ENCODE assay signal across 13 cellular contexts in genomic region chr2:28413896-28414290, GRCh38. TPM values are rescaled to one million over a fixed set of nuclear protein-coding genes. Genes with fewer than 3 reads are reported as not detected.
A peak's percentile ranks its signal among the peaks of the same experiment; 100 is the strongest.
DNase-seq lines count a peak whose midpoint lies in the region; ATAC-seq, FAIRE-seq and TF ChIP-seq lines count a peak whose summit lies in the region.
"Had no signal": no experiment of that assay in that cellular context is flagged by ENCODE, and none has a peak within 500 bp of the region (broad histone marks: within the 10 kb centered on the region; RNA-seq: fewer than 3 reads in every experiment).

No MANE protein-coding gene starts in this region.

- no peak for TF ChIP-seq POLR2A in H1 (IDR thresholded peaks at IDR 0.05; ENCODE audit: control extremely low read depth in 1 of 2, low read depth in 2 of 2, low read length in 2 of 2)

- no peak overlapping the region for H2BK15ac ChIP-seq in H1 (ENCODE audit: low read length)

- no peaks in the 10 kb centered on the region; a peak in 1 of 7 replicates for H3K27me3 ChIP-seq in H1 (replicated peaks in 1 of 4; ENCODE audit: control insufficient read depth in 3 of 4, extremely low read depth in 1 of 4, insufficient read depth in 3 of 4, low read length in 3 of 4)
- no peaks in the 10 kb centered on the region for H3K27me3 ChIP-seq in rectal smooth muscle tissue (ENCODE audit: control insufficient read depth, insufficient read depth, low read length)
- H3K27me3 ChIP-seq: brain microvascular endothelial cell had no signal

- H3K18ac ChIP-seq in H1 (ENCODE audit: extremely low read depth, low read length), result 0 out of 2 replicates have a peak overlapping the region, but pooled peaks have one; percentile 3

- H2AFZ ChIP-seq in H1 (ENCODE audit: low read length), result no peak overlapping the region

- H3K9ac ChIP-seq in H1 (replicated peaks in 1 of 4; ENCODE audit: extremely low read depth in 1 of 4, low read depth in 3 of 4, low read length in 3 of 4), result no peak overlapping the region
- no peak overlapping the region for H3K9ac ChIP-seq in rectal smooth muscle tissue (ENCODE audit: low read length)

- no peaks in the 10 kb centered on the region for H3K79me2 ChIP-seq in H1 (ENCODE audit: control insufficient read depth in 1 of 2, insufficient read depth in 2 of 2, low read length in 2 of 2)

- no peak overlapping the region for H3K4me2 ChIP-seq in H1 (ENCODE audit: insufficient read depth in 1 of 2, low read depth in 2 of 2, low read length in 2 of 2)

- no peaks in the 10 kb centered on the region for H3K9me3 Mint-ChIP-seq in activated naive CD8-positive, alpha-beta T cell treated with anti-CD3 and anti-CD28 coated beads, Interleukin-2, amount 50 U/mL, for 24 hours

- ATAC-seq in activated naive CD8-positive, alpha-beta T cell treated with anti-CD3 and anti-CD28 coated beads, Interleukin-2, amount 50 U/mL, for 24 hours, result no peak

- no peak overlapping the region for H2AK5ac ChIP-seq in H1 (ENCODE audit: low read depth, low read length)

- no peak for TF ChIP-seq RAD21 in H1 (IDR thresholded peaks at IDR 0.05 in 1 of 2, conservative IDR thresholded peaks at IDR 0.05 in 1 of 2; ENCODE audit: low read depth in 2 of 2, low read length in 2 of 2)

- no peak overlapping the region for H3K56ac ChIP-seq in H1 (replicated peaks; ENCODE audit: insufficient read length, low read depth, low read length)

- H4K91ac ChIP-seq in H1 (replicated peaks; ENCODE audit: insufficient read length, low read length), result no peak overlapping the region

- no peaks in the 10 kb centered on the region for H3K27me3 Mint-ChIP-seq in activated naive CD8-positive, alpha-beta T cell treated with anti-CD3 and anti-CD28 coated beads, Interleukin-2, amount 50 U/mL, for 24 hours

- H3K14ac ChIP-seq in H1 (ENCODE audit: insufficient read length), result no peak overlapping the region

- no peaks in the 10 kb centered on the region for H3K23me2 ChIP-seq in H1 (ENCODE audit: low read depth, low read length)

- H3K36me3 ChIP-seq in H1 (ENCODE audit: control insufficient read depth in 2 of 4, insufficient read depth in 4 of 4, low read length in 3 of 4) (peaks cover 0 to 6% (median 0%) of the 10 kb centered on the region in 4 experiments; a peak in 1 of 8 replicates), rectal smooth muscle tissue (ENCODE audit: control insufficient read depth, insufficient read depth, low read length) (peaks cover 30% of the 10 kb centered on the region)

- H2BK12ac ChIP-seq in H1 (ENCODE audit: low read depth, low read length), result no peak overlapping the region

- no peak overlapping the region for H2BK20ac ChIP-seq in H1 (ENCODE audit: low read length)

- TF ChIP-seq EP300 in H1 (IDR thresholded peaks at IDR 0.05; ENCODE audit: borderline replicate concordance in 1 of 2, low read depth in 2 of 2, low read length in 2 of 2), result no peak

- no peak overlapping the region for H3K4me3 ChIP-seq in H1 (ENCODE audit: extremely low read depth in 1 of 4, insufficient read depth in 2 of 4, low read depth in 3 of 4, low read length in 4 of 4)
- H3K4me3 ChIP-seq in rectal smooth muscle tissue (ENCODE audit: low read length), result no peak overlapping the region

- no peaks in the 10 kb centered on the region for H3K9me3 ChIP-seq in H1 (ENCODE audit: insufficient read depth in 2 of 2, low read depth in 1 of 2, low read length in 1 of 2)

- H3K4me1 ChIP-seq in H1 (replicated peaks in 1 of 4; ENCODE audit: control insufficient read depth in 3 of 4, insufficient read depth in 4 of 4, low read length in 3 of 4) (peaks cover 0 to 12% (median 7%) of the 10 kb centered on the region in 4 experiments; a peak in 6 of 7 replicates), rectal smooth muscle tissue (ENCODE audit: control insufficient read depth, insufficient read depth, low read length) (peaks cover 12% of the 10 kb centered on the region)

- H3K27ac ChIP-seq in H1 (ENCODE audit: low read depth, low read length) (no peak overlapping the region), rectal smooth muscle tissue (ENCODE audit: low read depth, low read length) (peak overlapping the region; percentile 8)
- H3K27ac ChIP-seq: brain microvascular endothelial cell had no signal

- WGBS in H1 (ENCODE audit: extremely low coverage in 1 of 2, insufficient coverage in 1 of 2, insufficient read length in 1 of 2, insufficient replicate concordance in 2 of 2, low coverage in 1 of 2, low lambda C conversion rate in 2 of 2, missing lambda C conversion rate in 1 of 2), 2 experiments, result 79% methylated on average over 7 of the region's 7 CpGs; no CpG with 5 or more reads in 1 of the 2 experiments

- H2BK5ac ChIP-seq in H1 (ENCODE audit: low read depth, low read length), result no peak overlapping the region

- H3K79me1 ChIP-seq in H1 (ENCODE audit: low read depth, low read length), result no peaks in the 10 kb centered on the region

- H3K36me3 Mint-ChIP-seq in activated naive CD8-positive, alpha-beta T cell treated with anti-CD3 and anti-CD28 coated beads, Interleukin-2, amount 50 U/mL, for 24 hours (ENCODE audit: low read depth), result peaks cover 62% of the 10 kb centered on the region

- CTCF ChIA-PET in H1 (lab: Charles Lee; ENCODE audit: partially characterized antibody), result interaction anchor here (0.7 to 4.2 kb wide), 11 partner anchors 8 to 731 kb away, joined by 3 to 28 read pairs (median 5); no protein-coding TSS in a partner anchor

- peaks cover 0 to 2% of the 10 kb centered on the region in 2 experiments for H4K20me1 ChIP-seq in H1 (replicated peaks in 1 of 2; ENCODE audit: control insufficient read depth in 1 of 2, insufficient read depth in 2 of 2, low read length in 2 of 2)

- H3K4ac ChIP-seq in H1 (replicated peaks; ENCODE audit: insufficient read length, low read depth, low read length), result no peak overlapping the region

- H4K5ac ChIP-seq in H1 (ENCODE audit: insufficient read length, low read depth, low read length), result no peak overlapping the region

- no peak overlapping the region for H3K4me3 Mint-ChIP-seq in activated naive CD8-positive, alpha-beta T cell treated with anti-CD3 and anti-CD28 coated beads, Interleukin-2, amount 50 U/mL, for 24 hours

- no peak overlapping the region for H3K23ac ChIP-seq in H1 (ENCODE audit: insufficient read length)

- DNase-seq in NCI-H2171 treated with DMSO at 0.1 percent for 48 hours (lab: John Stamatoyannopoulos, UW) (peak; percentile 47), NCI-H2171 (lab: John Stamatoyannopoulos, UW) (no peak), NCI-H146 (lab: John Stamatoyannopoulos, UW) (peak; percentile 79), H1 (ENCODE audit: low read depth in 1 of 2, low spot score in 2 of 2) (no peak), pons (ENCODE audit: low spot score) (no peak), A172 (ENCODE audit: low spot score) (no peak)
- no peak for DNase-seq in activated naive CD8-positive, alpha-beta T cell treated with anti-CD3 and anti-CD28 coated beads, Interleukin-2, amount 50 U/mL, for 24 hours
- DNase-seq: brain microvascular endothelial cell, KG1, NCI-H226 had no signal

- H4K8ac ChIP-seq in H1 (ENCODE audit: extremely low read depth, insufficient read depth, low read length), result no peak overlapping the region

- H3K4me1 Mint-ChIP-seq in activated naive CD8-positive, alpha-beta T cell treated with anti-CD3 and anti-CD28 coated beads, Interleukin-2, amount 50 U/mL, for 24 hours, result peaks cover 41% of the 10 kb centered on the region

- POLR2A ChIA-PET in H1 (lab: Charles Lee; ENCODE audit: partially characterized antibody), result interaction anchor here (1.3 to 1.5 kb wide), 3 partner anchors 10 to 26 kb away, joined by 3 to 4 read pairs (median 3); no protein-coding TSS in a partner anchor

- H2BK120ac ChIP-seq in H1 (replicated peaks; ENCODE audit: low read depth, low read length), result no peak overlapping the region

- FAIRE-seq in H1 (lab: Jason Lieb, UNC), result no peak
- FAIRE-seq: RCC 7860, TTC549 had no signal

- TF ChIP-seq CTCF in H1 (IDR thresholded peaks at IDR 0.05; ENCODE audit: control extremely low read depth in 1 of 3, insufficient read depth in 1 of 3, low read depth in 1 of 3, low read length in 3 of 3), result no peak

- H3K27ac Mint-ChIP-seq in activated naive CD8-positive, alpha-beta T cell treated with anti-CD3 and anti-CD28 coated beads, Interleukin-2, amount 50 U/mL, for 24 hours, result no peak overlapping the region

TF ChIP-seq in H1, 55 proteins besides CTCF, POLR2A, EP300 and RAD21:
- TF ChIP-seq SIN3A (conservative IDR thresholded peaks at IDR 0.05 in 1 of 2, IDR thresholded peaks at IDR 0.05 in 1 of 2; ENCODE audit: low read depth in 1 of 2, low read length in 2 of 2) (0 out of 4 replicates have a peak, but pooled peaks of 1 of the 2 experiments have one; percentile 1), ATF2 (IDR thresholded peaks at IDR 0.05; ENCODE audit: low read length) (no peak)

RNA-seq across cellular contexts. Expression of gene FOSL2, which starts 21.2 kb away (rescaled TPM):
- total RNA-seq in H1 (2021; fragmentation: NEBNext Ultra II Directional; extraction: Animal tissue kit (Norgen Biotek cat#: 25700)), result 4.5 and 5.5 TPM in 2 replicates
- polyA plus RNA-seq in H1 (2011; rRNA removed), result 1.5 TPM in 2 replicates
- 1.5 TPM for polyA plus RNA-seq in H1 (2011; cell fraction: cytosol; rRNA removed)
- 2.2 TPM for polyA plus RNA-seq in H1 (2011; cell fraction: nucleus; rRNA removed)
- polyA plus RNA-seq in H1 (2012, experiment 1 of 2), result 2.6 to 2.8 TPM (median 2.6 TPM) in 4 replicates
- polyA plus RNA-seq in H1 (2012, experiment 2 of 2), result 1.9 TPM
- 0.89 TPM for polyA plus RNA-seq in H1 (2013, experiment 1 of 2)
- polyA plus RNA-seq in H1 (2013, experiment 2 of 2), result 0.90 TPM
- polyA minus RNA-seq in H1 (2011; rRNA and poly(A)+ RNA removed), result 2.7 and 3.0 TPM in 2 replicates
- polyA minus RNA-seq in H1 (2011; cell fraction: cytosol; rRNA and poly(A)+ RNA removed), result 2.6 TPM
- polyA minus RNA-seq in H1 (2011; cell fraction: nucleus; rRNA and poly(A)+ RNA removed), result 4.0 TPM
- 36.1 and 39.7 TPM in 2 replicates for total RNA-seq in A172 (2014; rRNA removed; shearing (Covaris generic))

Comparison
In these comparisons a context has a peak if more than half of its experiments do, and no peak if none do; other contexts are left out.
1. DNase-seq: peak in NCI-H2171 treated with DMSO at 0.1 percent for 48 hours (single experiment) and NCI-H146 (single experiment); none in NCI-H2171 (single experiment), H1 (0 of 2), activated naive CD8-positive, alpha-beta T cell treated with anti-CD3 and anti-CD28 coated beads, Interleukin-2, amount 50 U/mL, for 24 hours (single experiment), pons (single experiment) and A172 (single experiment).